ENCODE assay signal across 1 cellular context in the genomic region with DNA sequence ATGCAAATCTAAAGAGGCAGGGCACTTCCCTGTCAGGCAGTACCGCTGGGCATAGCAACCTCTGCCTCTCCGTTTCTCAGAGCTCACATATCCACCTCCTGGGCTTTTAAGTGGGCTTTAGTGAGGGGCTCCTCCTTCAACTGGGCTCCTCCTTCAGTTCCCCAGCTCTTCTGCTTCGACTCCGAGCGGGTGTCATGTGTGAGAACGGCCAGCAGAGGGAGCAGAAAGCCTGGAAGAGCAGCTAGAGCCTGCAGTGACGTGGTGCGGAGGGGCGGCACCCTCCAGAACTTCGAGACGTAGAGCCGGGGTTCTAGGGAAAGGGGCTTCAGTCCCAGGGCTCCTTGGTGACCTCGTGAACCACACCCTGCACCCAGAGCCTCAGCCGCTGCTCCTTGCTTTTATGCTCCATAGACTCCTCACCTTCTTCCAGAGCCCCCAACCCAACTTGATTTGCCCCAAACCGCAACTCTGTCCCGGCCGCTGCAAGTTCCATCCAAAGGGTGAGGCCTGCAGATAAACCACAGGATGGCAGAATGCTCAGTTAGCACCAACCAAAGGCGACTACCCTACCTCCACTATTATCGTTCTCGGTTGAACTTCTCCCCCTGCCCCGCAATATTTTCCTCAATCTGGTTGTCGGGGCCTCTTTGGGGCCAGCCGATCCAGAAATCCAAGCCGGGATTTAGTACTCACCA.
TF ChIP-seq lines count a peak whose summit lies in the region.

No MANE protein-coding gene starts in this region.

TF ChIP-seq in A549, 52 proteins besides CTCF, POLR2A, EP300 and RAD21 (continued from another document):
- TF ChIP-seq, protein P1, sequence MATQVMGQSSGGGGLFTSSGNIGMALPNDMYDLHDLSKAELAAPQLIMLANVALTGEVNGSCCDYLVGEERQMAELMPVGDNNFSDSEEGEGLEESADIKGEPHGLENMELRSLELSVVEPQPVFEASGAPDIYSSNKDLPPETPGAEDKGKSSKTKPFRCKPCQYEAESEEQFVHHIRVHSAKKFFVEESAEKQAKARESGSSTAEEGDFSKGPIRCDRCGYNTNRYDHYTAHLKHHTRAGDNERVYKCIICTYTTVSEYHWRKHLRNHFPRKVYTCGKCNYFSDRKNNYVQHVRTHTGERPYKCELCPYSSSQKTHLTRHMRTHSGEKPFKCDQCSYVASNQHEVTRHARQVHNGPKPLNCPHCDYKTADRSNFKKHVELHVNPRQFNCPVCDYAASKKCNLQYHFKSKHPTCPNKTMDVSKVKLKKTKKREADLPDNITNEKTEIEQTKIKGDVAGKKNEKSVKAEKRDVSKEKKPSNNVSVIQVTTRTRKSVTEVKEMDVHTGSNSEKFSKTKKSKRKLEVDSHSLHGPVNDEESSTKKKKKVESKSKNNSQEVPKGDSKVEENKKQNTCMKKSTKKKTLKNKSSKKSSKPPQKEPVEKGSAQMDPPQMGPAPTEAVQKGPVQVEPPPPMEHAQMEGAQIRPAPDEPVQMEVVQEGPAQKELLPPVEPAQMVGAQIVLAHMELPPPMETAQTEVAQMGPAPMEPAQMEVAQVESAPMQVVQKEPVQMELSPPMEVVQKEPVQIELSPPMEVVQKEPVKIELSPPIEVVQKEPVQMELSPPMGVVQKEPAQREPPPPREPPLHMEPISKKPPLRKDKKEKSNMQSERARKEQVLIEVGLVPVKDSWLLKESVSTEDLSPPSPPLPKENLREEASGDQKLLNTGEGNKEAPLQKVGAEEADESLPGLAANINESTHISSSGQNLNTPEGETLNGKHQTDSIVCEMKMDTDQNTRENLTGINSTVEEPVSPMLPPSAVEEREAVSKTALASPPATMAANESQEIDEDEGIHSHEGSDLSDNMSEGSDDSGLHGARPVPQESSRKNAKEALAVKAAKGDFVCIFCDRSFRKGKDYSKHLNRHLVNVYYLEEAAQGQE (IDR thresholded peaks at IDR 0.05), result no peak
- TF ChIP-seq NFE2L2 (conservative IDR thresholded peaks at IDR 0.05; ENCODE audit: low read length) (no peak), HOXA7 (CRISPR knock-in tag; IDR thresholded peaks at IDR 0.05) (no peak), TFCP2L1 (CRISPR knock-in tag; IDR thresholded peaks at IDR 0.05) (no peak), RCOR1 (IDR thresholded peaks at IDR 0.05; ENCODE audit: low read depth, low read length) (no peak), POLR2AphosphoS2 (conservative IDR thresholded peaks at IDR 0.05; ENCODE audit: low read length) (no peak), NPAS2 (CRISPR knock-in tag; IDR thresholded peaks at IDR 0.05; ENCODE audit: borderline replicate concordance) (no peak), GATA3 (IDR thresholded peaks at IDR 0.05; ENCODE audit: borderline replicate concordance) (peak; percentile 35; the same call in 1 of the 2 replicates), CBX8 (IDR thresholded peaks at IDR 0.05) (no peak), HOXB13 (CRISPR knock-in tag; IDR thresholded peaks at IDR 0.05; ENCODE audit: low read depth) (no peak), KDM1A (IDR thresholded peaks at IDR 0.05; ENCODE audit: low read depth) (no peak; the same call in 1 of the 2 replicates), CEBPB (IDR thresholded peaks at IDR 0.05) (no peak), EHF (CRISPR knock-in tag; IDR thresholded peaks at IDR 0.05) (no peak), FOXS1 (CRISPR knock-in tag; IDR thresholded peaks at IDR 0.05) (no peak), E2F6 (IDR thresholded peaks at IDR 0.05; ENCODE audit: borderline replicate concordance, low read depth) (no peak; the same call in 1 of the 2 replicates), HMGXB4 (CRISPR knock-in tag; IDR thresholded peaks at IDR 0.05; ENCODE audit: borderline replicate concordance) (no peak), EHMT2 (IDR thresholded peaks at IDR 0.05; ENCODE audit: low read depth) (no peak), HEYL (CRISPR knock-in tag; IDR thresholded peaks at IDR 0.05) (no peak), RFX5 (IDR thresholded peaks at IDR 0.05) (no peak), MAZ (IDR thresholded peaks at IDR 0.05; ENCODE audit: borderline replicate concordance, low read depth, low read length) (peak; percentile 41; the same call in 1 of the 2 replicates), ZNF302 (CRISPR knock-in tag; IDR thresholded peaks at IDR 0.05) (no peak), CHD2 (IDR thresholded peaks at IDR 0.05; ENCODE audit: low read length, partially characterized antibody) (no peak), MAFK (IDR thresholded peaks at IDR 0.05; ENCODE audit: partially characterized antibody) (no peak), ESRRA (IDR thresholded peaks at IDR 0.05; ENCODE audit: borderline replicate concordance, low read length) (0 out of 2 replicates have a peak, but pooled peaks have one; percentile 1), BHLHE40 (IDR thresholded peaks at IDR 0.05; ENCODE audit: low read depth, low read length) (no peak), ZSCAN20 (CRISPR knock-in tag; IDR thresholded peaks at IDR 0.05) (no peak), FOSL2 (IDR thresholded peaks at IDR 0.05) (no peak), FOSL2 (CRISPR knock-in tag; IDR thresholded peaks at IDR 0.05) (peak; percentile 32; the same call in 1 of the 2 replicates), FOSB (CRISPR knock-in tag; IDR thresholded peaks at IDR 0.05) (no peak), HOXB5 (CRISPR knock-in tag; IDR thresholded peaks at IDR 0.05) (no peak), CBX2 (IDR thresholded peaks at IDR 0.05; ENCODE audit: borderline replicate concordance, low read depth) (no peak), RNF2 (IDR thresholded peaks at IDR 0.05; ENCODE audit: borderline replicate concordance, low read depth) (no peak), JUNB (IDR thresholded peaks at IDR 0.05) (no peak), MYC (IDR thresholded peaks at IDR 0.05; ENCODE audit: borderline replicate concordance, low read length) (0 out of 2 replicates have a peak, but pooled peaks have one; percentile 37)
- TF ChIP-seq, protein P2, sequence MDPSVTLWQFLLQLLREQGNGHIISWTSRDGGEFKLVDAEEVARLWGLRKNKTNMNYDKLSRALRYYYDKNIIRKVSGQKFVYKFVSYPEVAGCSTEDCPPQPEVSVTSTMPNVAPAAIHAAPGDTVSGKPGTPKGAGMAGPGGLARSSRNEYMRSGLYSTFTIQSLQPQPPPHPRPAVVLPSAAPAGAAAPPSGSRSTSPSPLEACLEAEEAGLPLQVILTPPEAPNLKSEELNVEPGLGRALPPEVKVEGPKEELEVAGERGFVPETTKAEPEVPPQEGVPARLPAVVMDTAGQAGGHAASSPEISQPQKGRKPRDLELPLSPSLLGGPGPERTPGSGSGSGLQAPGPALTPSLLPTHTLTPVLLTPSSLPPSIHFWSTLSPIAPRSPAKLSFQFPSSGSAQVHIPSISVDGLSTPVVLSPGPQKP (IDR thresholded peaks at IDR 0.05; ENCODE audit: low read depth, low read length), result no peak
- TF ChIP-seq, protein P3, sequence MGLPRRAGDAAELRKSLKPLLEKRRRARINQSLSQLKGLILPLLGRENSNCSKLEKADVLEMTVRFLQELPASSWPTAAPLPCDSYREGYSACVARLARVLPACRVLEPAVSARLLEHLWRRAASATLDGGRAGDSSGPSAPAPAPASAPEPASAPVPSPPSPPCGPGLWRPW (IDR thresholded peaks at IDR 0.05), result no peak
- TF ChIP-seq, protein P4, sequence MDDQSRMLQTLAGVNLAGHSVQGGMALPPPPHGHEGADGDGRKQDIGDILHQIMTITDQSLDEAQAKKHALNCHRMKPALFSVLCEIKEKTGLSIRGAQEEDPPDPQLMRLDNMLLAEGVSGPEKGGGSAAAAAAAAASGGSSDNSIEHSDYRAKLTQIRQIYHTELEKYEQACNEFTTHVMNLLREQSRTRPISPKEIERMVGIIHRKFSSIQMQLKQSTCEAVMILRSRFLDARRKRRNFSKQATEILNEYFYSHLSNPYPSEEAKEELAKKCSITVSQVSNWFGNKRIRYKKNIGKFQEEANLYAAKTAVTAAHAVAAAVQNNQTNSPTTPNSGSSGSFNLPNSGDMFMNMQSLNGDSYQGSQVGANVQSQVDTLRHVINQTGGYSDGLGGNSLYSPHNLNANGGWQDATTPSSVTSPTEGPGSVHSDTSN (IDR thresholded peaks at IDR 0.05), result no peak
- TF ChIP-seq, protein P5, sequence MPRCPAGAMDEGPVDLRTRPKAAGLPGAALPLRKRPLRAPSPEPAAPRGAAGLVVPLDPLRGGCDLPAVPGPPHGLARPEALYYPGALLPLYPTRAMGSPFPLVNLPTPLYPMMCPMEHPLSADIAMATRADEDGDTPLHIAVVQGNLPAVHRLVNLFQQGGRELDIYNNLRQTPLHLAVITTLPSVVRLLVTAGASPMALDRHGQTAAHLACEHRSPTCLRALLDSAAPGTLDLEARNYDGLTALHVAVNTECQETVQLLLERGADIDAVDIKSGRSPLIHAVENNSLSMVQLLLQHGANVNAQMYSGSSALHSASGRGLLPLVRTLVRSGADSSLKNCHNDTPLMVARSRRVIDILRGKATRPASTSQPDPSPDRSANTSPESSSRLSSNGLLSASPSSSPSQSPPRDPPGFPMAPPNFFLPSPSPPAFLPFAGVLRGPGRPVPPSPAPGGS (IDR thresholded peaks at IDR 0.05), result peak; percentile 23; the same call in 2 of the 3 replicates
- TF ChIP-seq, protein P6, sequence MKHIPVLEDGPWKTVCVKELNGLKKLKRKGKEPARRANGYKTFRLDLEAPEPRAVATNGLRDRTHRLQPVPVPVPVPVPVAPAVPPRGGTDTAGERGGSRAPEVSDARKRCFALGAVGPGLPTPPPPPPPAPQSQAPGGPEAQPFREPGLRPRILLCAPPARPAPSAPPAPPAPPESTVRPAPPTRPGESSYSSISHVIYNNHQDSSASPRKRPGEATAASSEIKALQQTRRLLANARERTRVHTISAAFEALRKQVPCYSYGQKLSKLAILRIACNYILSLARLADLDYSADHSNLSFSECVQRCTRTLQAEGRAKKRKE (CRISPR knock-in tag; IDR thresholded peaks at IDR 0.05; ENCODE audit: low read depth), result no peak
- TF ChIP-seq, protein P7, sequence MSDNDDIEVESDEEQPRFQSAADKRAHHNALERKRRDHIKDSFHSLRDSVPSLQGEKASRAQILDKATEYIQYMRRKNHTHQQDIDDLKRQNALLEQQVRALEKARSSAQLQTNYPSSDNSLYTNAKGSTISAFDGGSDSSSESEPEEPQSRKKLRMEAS (IDR thresholded peaks at IDR 0.05), result peak; percentile 71
